ENCODE assay signal across 8 cellular contexts in genomic region chr3:9946112-9947024, GRCh38. TPM values are rescaled to one million over a fixed set of nuclear protein-coding genes. Genes with fewer than 3 reads are reported as not detected.
DNase-seq lines count a peak whose midpoint lies in the region; ATAC-seq, FAIRE-seq and TF ChIP-seq lines count a peak whose summit lies in the region.

No MANE protein-coding gene starts in this region.

- H3K9me3 ChIP-seq in astrocyte (ENCODE audit: insufficient read depth, low read depth, low read length) = no peaks in the 10 kb centered on the region
- H3K9me3 ChIP-seq in right cardiac atrium (ENCODE audit: control insufficient read depth, low read length) = no peaks in the 10 kb centered on the region
- no peaks in the 10 kb centered on the region for H3K9me3 ChIP-seq in psoas muscle

- intact Hi-C loops in right cardiac atrium (cut with DNase I) (no loop called here), psoas muscle (cut with DNase I) (loop anchor here in 1 of 2 donors (5.0 to 10.0 kb wide), 2 partner anchors 76 to 188 kb away; no protein-coding TSS in a partner anchor)

- H3K27me3 ChIP-seq in astrocyte (ENCODE audit: insufficient read depth, low read length) (no peaks in the 10 kb centered on the region), right cardiac atrium (ENCODE audit: control insufficient read depth, insufficient read depth) (no peaks in the 10 kb centered on the region), psoas muscle (ENCODE audit: insufficient read depth in 3 of 3, low read length in 2 of 3) (no peaks in the 10 kb centered on the region)

- H3K4me3 ChIP-seq in astrocyte (ENCODE audit: insufficient read depth, low read depth, low read length) = peak overlapping the region; percentile 63
- H3K4me3 ChIP-seq in right cardiac atrium (ENCODE audit: low read length) = peak overlapping the region; percentile 26
- peak overlapping the region; percentile 81 for H3K4me3 ChIP-seq in psoas muscle

- H3K27ac Mint-ChIP-seq in astrocyte (ENCODE audit: unreplicated experiment) (peak overlapping the region; percentile 34), type B pancreatic cell (peak overlapping the region; percentile 69)

- peaks cover 5% of the 10 kb centered on the region for H3K4me1 ChIP-seq in astrocyte (ENCODE audit: insufficient read depth, low read length)
- no peaks in the 10 kb centered on the region for H3K4me1 ChIP-seq in right cardiac atrium (ENCODE audit: control insufficient read depth, insufficient read depth, low read length)
- no peaks in the 10 kb centered on the region for H3K4me1 ChIP-seq in psoas muscle

- H3K9ac ChIP-seq in astrocyte (ENCODE audit: low read length) = peak overlapping the region; percentile 70

- DNase-seq in LoVo (ENCODE audit: low spot score) = peak; percentile 85
- peak; percentile 86 for DNase-seq in T1000 (lab: John Stamatoyannopoulos, UW)
- DNase-seq in astrocyte (ENCODE audit: low read depth) = peak; percentile 77
- DNase-seq in right cardiac atrium = peak; percentile 93 to 98 (median 96)
- DNase-seq in psoas muscle = peak; percentile 90 to 93
- DNase-seq in type B pancreatic cell (ENCODE audit: extremely low spot score, unreplicated experiment) = peak; percentile 91

- H4K20me1 ChIP-seq in astrocyte (ENCODE audit: insufficient read depth, low read length) = no peaks in the 10 kb centered on the region

- H3K27ac ChIP-seq in astrocyte (ENCODE audit: low read depth, low read length) = no peak overlapping the region
- peak overlapping the region; percentile 52 for H3K27ac ChIP-seq in right cardiac atrium (ENCODE audit: low read length)
- peak overlapping the region; percentile 81 for H3K27ac ChIP-seq in psoas muscle

- peak overlapping the region; percentile 94 for H2AFZ ChIP-seq in astrocyte (ENCODE audit: low read depth, low read length)

- H3K27me3 Mint-ChIP-seq in astrocyte (ENCODE audit: low read depth, unreplicated experiment) (peaks cover 9% of the 10 kb centered on the region), type B pancreatic cell (no peaks in the 10 kb centered on the region)

- ATAC-seq in GM18498 (IDR thresholded peaks at IDR 0.05; ENCODE audit: unreplicated experiment) (peak; percentile 51), right cardiac atrium (peak; percentile 90 to 91), psoas muscle (peak; percentile 70 to 80 (median 78)), GM18873 (IDR thresholded peaks at IDR 0.05; ENCODE audit: low FRiP score, unreplicated experiment) (no peak)

- H3K4me1 Mint-ChIP-seq in astrocyte (ENCODE audit: low read depth, unreplicated experiment) (no peaks in the 10 kb centered on the region), type B pancreatic cell (ENCODE audit: unreplicated experiment) (peaks cover 5% of the 10 kb centered on the region)

- WGBS in right cardiac atrium = 4% methylated on average over 90 of the region's 90 CpGs
- 3 to 7% (median 3%) methylated on average over 69 to 90 of the region's 90 CpGs for WGBS in psoas muscle, 3 donors

- H3K9me3 Mint-ChIP-seq in astrocyte (ENCODE audit: unreplicated experiment) (no peaks in the 10 kb centered on the region), type B pancreatic cell (no peaks in the 10 kb centered on the region)

- FAIRE-seq in astrocyte (lab: Jason Lieb, UNC) = no peak

- peaks cover 19% of the 10 kb centered on the region for H3K36me3 Mint-ChIP-seq in astrocyte (ENCODE audit: low read depth, unreplicated experiment)
- no peaks in the 10 kb centered on the region for H3K36me3 Mint-ChIP-seq in type B pancreatic cell

- H3K36me3 ChIP-seq in astrocyte (ENCODE audit: insufficient read depth, low read length) (no peaks in the 10 kb centered on the region), psoas muscle (ENCODE audit: insufficient read depth in 1 of 2, low read depth in 1 of 2) (peaks cover 0 to 52% of the 10 kb centered on the region in 2 donors)

- TF ChIP-seq CTCF in astrocyte (IDR thresholded peaks at IDR 0.05; ENCODE audit: insufficient read depth, low read depth, low read length) = peak; percentile 32
- peak; percentile 61 for TF ChIP-seq CTCF in psoas muscle (IDR thresholded peaks at IDR 0.05)
- peak; percentile 73 for TF ChIP-seq CTCF in type B pancreatic cell (conservative IDR thresholded peaks at IDR 0.05)

- H3K79me2 ChIP-seq in astrocyte (ENCODE audit: insufficient read depth, low read length) = no peaks in the 10 kb centered on the region

- peak overlapping the region; percentile 94 for H3K4me2 ChIP-seq in astrocyte (ENCODE audit: low read length)

- H3K4me3 Mint-ChIP-seq in astrocyte (ENCODE audit: unreplicated experiment) = peak overlapping the region; percentile 80
- peak overlapping the region; percentile 87 for H3K4me3 Mint-ChIP-seq in type B pancreatic cell

RNA-seq across cellular contexts. Expression of gene PRRT3, which starts 5.8 kb away (rescaled TPM):
- total RNA-seq in astrocyte (2.2 and 2.4 TPM in 2 replicates), right cardiac atrium (1 to 10 TPM; 1.4 to 2.1 (median 1.7) TPM), psoas muscle (1 to 10 TPM; 1.3 to 1.9 (median 1.6) TPM), type B pancreatic cell (ENCODE audit: low replicate concordance) (8.2 and 11.3 TPM in 2 replicates)
- polyA plus RNA-seq in right cardiac atrium (1.2 TPM), psoas muscle (1 to 10 TPM in 1 of 3 donors, under 1 TPM in 2; 0.55 to 4.0 (median 0.65) TPM)

RNA-seq across cellular contexts. Expression of gene CRELD1, which starts 12.7 kb away (rescaled TPM):
- total RNA-seq in astrocyte (18.8 and 26.2 TPM in 2 replicates), right cardiac atrium (10 to 100 TPM; 59.6 to 88.4 (median 66.9) TPM), psoas muscle (10 to 100 TPM; 28.5 to 47.5 (median 37.8) TPM), type B pancreatic cell (ENCODE audit: low replicate concordance) (40.1 and 44.3 TPM in 2 replicates)
- polyA plus RNA-seq in right cardiac atrium (92.8 TPM), psoas muscle (10 to 100 TPM; 24.2 to 35.0 (median 25.2) TPM)

RNA-seq across cellular contexts. Expression of gene IL17RC, which starts 29.5 kb away (rescaled TPM):
- total RNA-seq in astrocyte = 20.1 and 23.9 TPM in 2 replicates
- 10 to 100 TPM; 35.1 to 48.1 (median 41.9) TPM for total RNA-seq in right cardiac atrium
- 40.4 TPM for polyA plus RNA-seq in right cardiac atrium
- 10 to 100 TPM; 10.4 to 27.0 (median 20.5) TPM for total RNA-seq in psoas muscle
- polyA plus RNA-seq in psoas muscle = 10 to 100 TPM; 10.8 to 21.9 (median 13.9) TPM
- 22.6 and 30.0 TPM in 2 replicates for total RNA-seq in type B pancreatic cell (ENCODE audit: low replicate concordance)

RNA-seq across cellular contexts. Expression of gene EMC3, which starts 40.3 kb away (rescaled TPM):
- total RNA-seq in astrocyte (59.7 and 61.0 TPM in 2 replicates), right cardiac atrium (10 to 100 TPM; 84.3 to 89.8 (median 87.6) TPM), psoas muscle (100 to 1,000 TPM; 145 to 266 (median 188) TPM), type B pancreatic cell (ENCODE audit: low replicate concordance) (51.8 and 71.9 TPM in 2 replicates)
- polyA plus RNA-seq in right cardiac atrium (85.2 TPM), psoas muscle (100 to 1,000 TPM; 171 to 256 (median 198) TPM)

RNA-seq across cellular contexts. Expression of gene IL17RE, which starts 43.7 kb away (rescaled TPM):
- total RNA-seq in astrocyte (3.7 and 4.6 TPM in 2 replicates), right cardiac atrium (1 to 10 TPM; 1.0 to 2.2 (median 1.4) TPM), psoas muscle (under 1 TPM; 0.20 to 0.84 (median 0.59) TPM), type B pancreatic cell (ENCODE audit: low replicate concordance) (13.6 and 24.3 TPM in 2 replicates)
- polyA plus RNA-seq in right cardiac atrium (1.2 TPM), psoas muscle (1 to 10 TPM in 1 of 3 donors, under 1 TPM in 2; 0.07 to 1.1 (median 0.86) TPM)

Comparison
In these comparisons a context has a peak if more than half of its experiments do, and no peak if none do; other contexts are left out.
1. H3K4me3 ChIP-seq: peak in every context shown above with its lines; median percentile 81 in psoas muscle; 63 in astrocyte; 26 in right cardiac atrium.